Comparison of ENCODE assay signal across 20 cellular contexts in the genomic region with DNA sequence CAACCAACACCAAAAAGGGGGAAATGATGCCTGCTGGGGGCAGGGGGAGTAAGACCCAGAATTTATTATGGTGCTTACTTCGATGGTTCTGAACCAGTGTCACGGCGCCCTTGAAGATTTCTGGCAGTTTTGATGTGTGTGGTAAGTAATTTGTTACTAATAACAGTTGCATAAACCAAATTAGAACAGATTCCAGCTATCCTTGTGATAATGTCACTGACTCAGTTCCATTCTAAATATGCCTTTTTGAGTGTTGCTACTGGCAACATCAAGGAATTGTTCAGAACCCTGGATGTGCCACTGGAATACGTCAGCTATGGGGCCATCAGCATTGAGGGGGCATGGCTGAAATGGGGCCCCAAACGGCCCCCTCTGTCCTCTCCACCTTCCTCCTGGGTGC. TPM values are rescaled to one million over a fixed set of nuclear protein-coding genes. Genes with fewer than 3 reads are reported as not detected.
DNase-seq lines count a peak whose midpoint lies in the region; TF ChIP-seq lines count a peak whose summit lies in the region.
"Had no signal": no experiment of that assay in that cellular context is flagged by ENCODE, and none has a peak within 500 bp of the region (broad histone marks: within the 10 kb centered on the region; RNA-seq: fewer than 3 reads in every experiment).

No MANE protein-coding gene starts in this region.

- intact Hi-C loops in sigmoid colon (cut with DNase I): no loop called here
- intact Hi-C loops in uterus (cut with DNase I; ENCODE audit: low total_unique reads): no loop called here

- H3K36me3 ChIP-seq in osteoblast (ENCODE audit: insufficient read depth, low read length) (no peaks in the 10 kb centered on the region), sigmoid colon (no peaks in the 10 kb centered on the region), BE2C (no peaks in the 10 kb centered on the region), uterus (no peaks in the 10 kb centered on the region)
- H3K36me3 ChIP-seq: BLaER1 treated with 17β-estradiol and CSF1 and Interleukin-3, amounts not matched to agents 10 nM and 100 nM had no signal

- H2AFZ ChIP-seq in osteoblast (ENCODE audit: low read length): no peak overlapping the region

- no peak for TF ChIP-seq POLR2A in sigmoid colon (IDR thresholded peaks at IDR 0.05)
- TF ChIP-seq POLR2A in uterus (IDR thresholded peaks at IDR 0.05): no peak

- H3K27ac ChIP-seq in caudate nucleus (ENCODE audit: low read depth, low read length) (peak overlapping the region; percentile 78), osteoblast (ENCODE audit: low read depth, low read length) (no peak overlapping the region), sigmoid colon (no peak overlapping the region), uterus (no peak overlapping the region)
- H3K27ac ChIP-seq: 22Rv1, A549, C4-2B had no signal

- TF ChIP-seq CTCF in osteoblast (IDR thresholded peaks at IDR 0.05; ENCODE audit: extremely low read depth, low read depth, low read length) (no peak), sigmoid colon (IDR thresholded peaks at IDR 0.05) (no peak), BE2C (IDR thresholded peaks at IDR 0.05; ENCODE audit: low read depth, low read length) (no peak), uterus (IDR thresholded peaks at IDR 0.05) (no peak)

- H3K4me2 ChIP-seq in osteoblast (ENCODE audit: insufficient read depth, low read length): no peak overlapping the region
- H3K4me2 ChIP-seq: A549 had no signal

- H3K9me3 ChIP-seq in osteoblast (ENCODE audit: low read depth, low read length): no peaks in the 10 kb centered on the region
- peaks cover 0 to 2% (median 0%) of the 10 kb centered on the region in 4 donors for H3K9me3 ChIP-seq in sigmoid colon
- H3K9me3 ChIP-seq in BE2C: no peaks in the 10 kb centered on the region
- no peaks in the 10 kb centered on the region for H3K9me3 ChIP-seq in uterus
- H3K9me3 ChIP-seq: A549, Caco-2 had no signal

- DNase-seq in Ammon's horn (ENCODE audit: low spot score): peak; percentile 36
- DNase-seq in caudate nucleus (lab: John Stamatoyannopoulos, UW): peak in 10 of 61 donors; percentile 5 to 59 (median 18)
- DNase-seq in osteoblast (ENCODE audit: insufficient read length, low spot score, missing footprints): peak; percentile 68
- no peak for DNase-seq in sigmoid colon
- no peak for DNase-seq in BE2C
- DNase-seq in uterus: no peak
- DNase-seq: AML-193; Caco-2; Calu3; CD4-positive, alpha-beta T cell; CD8-positive, alpha-beta T cell; DMS79 treated with DMSO at 0.1 percent for 48 hours; GDM1 had no signal

- H3K4me1 ChIP-seq in osteoblast (ENCODE audit: insufficient read depth, low read length) (no peaks in the 10 kb centered on the region), sigmoid colon (no peaks in the 10 kb centered on the region), BE2C (no peaks in the 10 kb centered on the region), uterus (no peaks in the 10 kb centered on the region)
- H3K4me1 ChIP-seq: A549, Caco-2 had no signal

- H3K79me2 ChIP-seq in osteoblast (ENCODE audit: insufficient read depth, low read length): no peaks in the 10 kb centered on the region

- H4K20me1 ChIP-seq in osteoblast (ENCODE audit: insufficient read depth, low read length): no peaks in the 10 kb centered on the region
- H4K20me1 ChIP-seq: BLaER1 treated with 17β-estradiol and CSF1 and Interleukin-3, amounts not matched to agents 10 nM and 100 nM had no signal

- H3K4me3 ChIP-seq in osteoblast (ENCODE audit: insufficient read depth, low read length): no peak overlapping the region
- no peak overlapping the region for H3K4me3 ChIP-seq in sigmoid colon
- no peak overlapping the region for H3K4me3 ChIP-seq in BE2C (ENCODE audit: low read depth, low read length)
- H3K4me3 ChIP-seq in uterus: no peak overlapping the region
- H3K4me3 ChIP-seq: A549; BLaER1 treated with 17β-estradiol and CSF1 and Interleukin-3, amounts not matched to agents 10 nM and 100 nM; GM12878 had no signal

- 78 to 84% methylated on average over 5 of the region's 5 CpGs for WGBS in sigmoid colon, 2 donors

- no peak for TF ChIP-seq EP300 in sigmoid colon (IDR thresholded peaks at IDR 0.05)

- H3K27me3 ChIP-seq in osteoblast (ENCODE audit: insufficient read depth, low read length) (peaks cover 22% of the 10 kb centered on the region), sigmoid colon (no peaks in the 10 kb centered on the region), BE2C (no peaks in the 10 kb centered on the region), uterus (no peaks in the 10 kb centered on the region)
- H3K27me3 ChIP-seq: BLaER1 treated with 17β-estradiol and CSF1 and Interleukin-3, amounts not matched to agents 10 nM and 100 nM had no signal

RNA-seq across cellular contexts. Expression of a gene that starts 11.6 kb away (rescaled TPM):
- total RNA-seq in osteoblast (not detected in 2 replicates), sigmoid colon (not detected), uterus (under 1 TPM in 1 of 4 donors, not detected in 3; 0.07 TPM)
- polyA plus RNA-seq in sigmoid colon: not detected
- 0.14 TPM for polyA plus RNA-seq in BE2C (2012; ENCODE audit: insufficient read depth, insufficient read length, low read depth)
- total RNA-seq: A172, Caco-2, Calu3, GM12878 had no signal
- polyA plus RNA-seq: A549, BJ had no signal

RNA-seq across cellular contexts. Expression of a gene that starts 35.0 kb away (rescaled TPM):
- 6.5 TPM in 2 replicates for total RNA-seq in osteoblast
- 10 to 100 TPM; 10.7 to 20.6 (median 16.0) TPM for total RNA-seq in sigmoid colon
- polyA plus RNA-seq in sigmoid colon: 10 to 100 TPM; 15.6 to 67.0 (median 19.7) TPM
- polyA plus RNA-seq in BE2C (2012; ENCODE audit: insufficient read depth, insufficient read length, low read depth): 76.3 TPM
- total RNA-seq in uterus: 10 to 100 TPM in 3 of 4 donors, 1 to 10 TPM in 1; 5.0 to 46.1 (median 28.0) TPM

Comparison
In these comparisons a context has a peak if more than half of its experiments do, and no peak if none do; other contexts are left out.
1. DNase-seq: peak in Ammon's horn (single experiment) and osteoblast (single experiment); none in sigmoid colon (single experiment), BE2C (single experiment) and uterus (0 of 2).